In the genomic region with DNA sequence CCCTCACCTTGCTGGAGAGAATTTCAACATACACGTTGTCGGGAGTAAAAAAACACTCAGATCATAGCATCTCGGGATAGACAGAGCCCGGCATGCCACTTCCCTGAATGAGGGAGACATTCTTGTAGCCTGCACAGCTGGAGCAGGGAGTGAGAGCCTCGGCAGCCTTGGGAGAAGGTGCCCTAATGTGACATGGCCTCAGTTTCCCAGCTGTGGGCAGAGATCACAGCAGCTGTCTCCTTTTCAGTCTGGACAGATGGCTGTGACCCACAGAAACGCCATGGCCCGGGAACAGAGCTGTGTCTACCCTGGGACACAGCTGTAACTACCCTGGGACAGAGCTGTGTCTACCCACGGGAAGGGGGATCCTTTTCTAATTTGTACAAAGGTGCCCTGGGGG, we compare ENCODE assay signal across 10 cellular contexts. TPM values are rescaled to one million over a fixed set of nuclear protein-coding genes. Genes with fewer than 3 reads are reported as not detected.
DNase-seq lines count a peak whose midpoint lies in the region; ATAC-seq, FAIRE-seq and TF ChIP-seq lines count a peak whose summit lies in the region.
"Had no signal": no experiment of that assay in that cellular context is flagged by ENCODE, and none has a peak within 500 bp of the region (broad histone marks: within the 10 kb centered on the region; RNA-seq: fewer than 3 reads in every experiment).

No MANE protein-coding gene starts in this region.

- no peaks in the 10 kb centered on the region for H4K20me1 ChIP-seq in MM.1S (ENCODE audit: insufficient read depth, low read length)

- H3K4me2 ChIP-seq in MM.1S (ENCODE audit: low read depth, low read length), result peak overlapping the region; percentile 87

- H3K9ac ChIP-seq in MM.1S (ENCODE audit: low read length), result peak overlapping the region; percentile 80
- no peak overlapping the region for H3K9ac ChIP-seq in kidney (ENCODE audit: low read length in 2 of 2)

- TF ChIP-seq CTCF in MM.1S (IDR thresholded peaks at IDR 0.05; ENCODE audit: low read length) (no peak), kidney (IDR thresholded peaks at IDR 0.05; ENCODE audit: borderline replicate concordance, extremely low read depth, insufficient read depth) (no peak), omental fat pad (IDR thresholded peaks at IDR 0.05) (no peak)

- intact Hi-C loops in kidney (cut with DNase I), result no loop called here

- H3K4me3 ChIP-seq in MM.1S (ENCODE audit: low read length) (peak overlapping the region; percentile 43), kidney (ENCODE audit: low read length in 2 of 2) (no peak overlapping the region)
- H3K4me3 ChIP-seq: pancreas had no signal

- H3K27me3 ChIP-seq in MM.1S (replicated peaks; ENCODE audit: insufficient read depth, low read length), result no peaks in the 10 kb centered on the region
- H3K27me3 ChIP-seq: pancreas had no signal

- ATAC-seq in GM21526 (IDR thresholded peaks at IDR 0.05; ENCODE audit: low FRiP score, unreplicated experiment) (peak; percentile 6), omental fat pad (ENCODE audit: low FRiP score) (no peak), HG02981 (IDR thresholded peaks at IDR 0.05; ENCODE audit: unreplicated experiment) (no peak)

- no peak for FAIRE-seq in kidney (lab: Jason Lieb, UNC)
- FAIRE-seq: pancreas had no signal

- no peaks in the 10 kb centered on the region for H3K79me2 ChIP-seq in MM.1S (ENCODE audit: low read length)

- DNase-seq in MM.1S (no peak), kidney (peak; percentile 59), omental fat pad (ENCODE audit: low spot score) (no peak), amygdala (lab: John Stamatoyannopoulos, UW) (no peak)
- DNase-seq: NCI-H1417, T-helper 17 cell had no signal

- H2AFZ ChIP-seq in MM.1S (ENCODE audit: low read length), result peak overlapping the region; percentile 31; the same call in 1 of the 2 replicates

- H3K27ac ChIP-seq in MM.1S (ENCODE audit: low read length) (peak overlapping the region; percentile 99), kidney (ENCODE audit: low read depth in 2 of 2, low read length in 2 of 2) (peak overlapping the region in 1 of 2 donors; percentile 81), temporal lobe (ENCODE audit: low read depth, low read length) (peak overlapping the region; percentile 45)
- H3K27ac ChIP-seq: pancreas had no signal

- H3K9me3 ChIP-seq in MM.1S (replicated peaks; ENCODE audit: insufficient read depth, low read length), result no peaks in the 10 kb centered on the region
- no peaks in the 10 kb centered on the region for H3K9me3 ChIP-seq in kidney (ENCODE audit: control insufficient read depth in 1 of 2, low read length in 2 of 2)
- H3K9me3 ChIP-seq: pancreas had no signal

- H3K4me1 ChIP-seq in MM.1S (ENCODE audit: low read length) (peaks cover 37% of the 10 kb centered on the region), kidney (ENCODE audit: control insufficient read depth in 1 of 2, insufficient read depth in 1 of 2, low read depth in 1 of 2, low read length in 2 of 2) (peaks cover 58 to 59% of the 10 kb centered on the region in 2 donors)

- peaks cover 25% of the 10 kb centered on the region for H3F3A ChIP-seq in MM.1S (ENCODE audit: insufficient read depth, low read length)

- H3K36me3 ChIP-seq in MM.1S (replicated peaks; ENCODE audit: insufficient read depth, low read length), result no peaks in the 10 kb centered on the region
- no peaks in the 10 kb centered on the region for H3K36me3 ChIP-seq in kidney (ENCODE audit: control insufficient read depth in 1 of 2, insufficient read depth in 2 of 2, low read length in 2 of 2)
- H3K36me3 ChIP-seq: pancreas had no signal

- no peaks in the 10 kb centered on the region for H3K9me2 ChIP-seq in MM.1S (replicated peaks; ENCODE audit: insufficient read depth, low read length)

RNA-seq across cellular contexts. Expression of a gene that starts 55.9 kb away (rescaled TPM):
- 35.5 TPM for total RNA-seq in kidney
- 37.5 TPM for polyA plus RNA-seq in kidney (ENCODE audit: insufficient read depth, low read depth, low replicate concordance)
- total RNA-seq in temporal lobe, result 6.9 TPM
- 10 to 100 TPM; 17.7 to 30.3 (median 22.8) TPM for total RNA-seq in omental fat pad
